ENCODE assay signal across 1 cellular context in the genomic region with DNA sequence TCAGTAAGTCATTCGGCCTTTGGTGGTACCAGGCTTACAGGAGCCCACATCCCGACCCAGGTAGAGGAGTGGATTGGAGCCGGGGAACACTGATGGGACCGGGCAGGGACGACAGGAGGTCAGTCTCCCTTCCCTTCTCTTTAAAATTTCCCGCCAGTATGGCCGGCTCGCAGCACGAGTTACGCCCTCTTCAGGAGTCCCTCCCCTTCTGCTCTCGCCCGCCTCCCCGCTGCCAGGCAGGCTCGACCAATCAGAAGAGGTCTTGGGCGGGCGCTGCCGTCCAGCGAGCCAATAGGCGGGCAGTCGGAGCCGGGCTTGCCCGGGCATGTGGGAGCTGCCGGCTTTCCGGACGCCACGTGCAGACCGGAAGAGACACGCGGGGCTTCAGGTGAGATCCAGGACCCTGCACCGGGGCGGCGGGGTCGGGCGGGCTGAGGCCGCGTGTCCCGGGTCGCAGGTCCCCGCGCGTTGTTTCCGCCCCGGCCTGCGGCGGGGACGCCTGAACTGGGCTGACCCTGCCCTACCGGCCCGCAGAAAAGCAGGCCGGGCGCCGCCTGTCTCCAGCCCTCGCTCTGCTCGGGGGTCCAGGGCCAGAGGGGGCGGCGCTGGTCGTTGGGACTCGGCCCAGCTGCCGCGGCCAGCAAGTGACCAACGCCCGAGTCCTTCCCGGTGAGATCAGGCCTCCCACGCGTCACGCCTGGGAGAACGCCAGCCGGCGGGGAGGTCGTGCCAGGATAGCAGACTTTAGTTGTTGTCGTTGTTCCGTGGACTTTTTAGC.
TF ChIP-seq lines count a peak whose summit lies in the region.

A gene with protein sequence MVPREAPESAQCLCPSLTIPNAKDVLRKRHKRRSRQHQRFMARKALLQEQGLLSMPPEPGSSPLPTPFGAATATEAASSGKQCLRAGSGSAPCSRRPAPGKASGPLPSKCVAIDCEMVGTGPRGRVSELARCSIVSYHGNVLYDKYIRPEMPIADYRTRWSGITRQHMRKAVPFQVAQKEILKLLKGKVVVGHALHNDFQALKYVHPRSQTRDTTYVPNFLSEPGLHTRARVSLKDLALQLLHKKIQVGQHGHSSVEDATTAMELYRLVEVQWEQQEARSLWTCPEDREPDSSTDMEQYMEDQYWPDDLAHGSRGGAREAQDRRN (plus strand): TSS at position 346 of the 778 bp plus-strand sequence. CDS start 4,870 bp downstream, outside the sequence.

TF ChIP-seq in K562, 482 proteins besides CTCF, POLR2A, EP300 and RAD21 (continued from another document and continues in another):
- TF ChIP-seq, protein P1, sequence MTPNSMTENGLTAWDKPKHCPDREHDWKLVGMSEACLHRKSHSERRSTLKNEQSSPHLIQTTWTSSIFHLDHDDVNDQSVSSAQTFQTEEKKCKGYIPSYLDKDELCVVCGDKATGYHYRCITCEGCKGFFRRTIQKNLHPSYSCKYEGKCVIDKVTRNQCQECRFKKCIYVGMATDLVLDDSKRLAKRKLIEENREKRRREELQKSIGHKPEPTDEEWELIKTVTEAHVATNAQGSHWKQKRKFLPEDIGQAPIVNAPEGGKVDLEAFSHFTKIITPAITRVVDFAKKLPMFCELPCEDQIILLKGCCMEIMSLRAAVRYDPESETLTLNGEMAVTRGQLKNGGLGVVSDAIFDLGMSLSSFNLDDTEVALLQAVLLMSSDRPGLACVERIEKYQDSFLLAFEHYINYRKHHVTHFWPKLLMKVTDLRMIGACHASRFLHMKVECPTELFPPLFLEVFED (CRISPR knock-in tag; conservative IDR thresholded peaks at IDR 0.05), result no peak
- no peak for TF ChIP-seq YBX1 (IDR thresholded peaks at IDR 0.05)
- no peak for TF ChIP-seq ZNF217 (CRISPR knock-in tag; IDR thresholded peaks at IDR 0.05)
- TF ChIP-seq, protein P2, sequence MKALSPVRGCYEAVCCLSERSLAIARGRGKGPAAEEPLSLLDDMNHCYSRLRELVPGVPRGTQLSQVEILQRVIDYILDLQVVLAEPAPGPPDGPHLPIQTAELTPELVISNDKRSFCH (CRISPR knock-in tag; IDR thresholded peaks at IDR 0.05), result no peak
- TF ChIP-seq, protein P2 (tag; IDR thresholded peaks at IDR 0.05), result peak; percentile 55; the same call in 1 of the 2 replicates
- TF ChIP-seq, protein P3, sequence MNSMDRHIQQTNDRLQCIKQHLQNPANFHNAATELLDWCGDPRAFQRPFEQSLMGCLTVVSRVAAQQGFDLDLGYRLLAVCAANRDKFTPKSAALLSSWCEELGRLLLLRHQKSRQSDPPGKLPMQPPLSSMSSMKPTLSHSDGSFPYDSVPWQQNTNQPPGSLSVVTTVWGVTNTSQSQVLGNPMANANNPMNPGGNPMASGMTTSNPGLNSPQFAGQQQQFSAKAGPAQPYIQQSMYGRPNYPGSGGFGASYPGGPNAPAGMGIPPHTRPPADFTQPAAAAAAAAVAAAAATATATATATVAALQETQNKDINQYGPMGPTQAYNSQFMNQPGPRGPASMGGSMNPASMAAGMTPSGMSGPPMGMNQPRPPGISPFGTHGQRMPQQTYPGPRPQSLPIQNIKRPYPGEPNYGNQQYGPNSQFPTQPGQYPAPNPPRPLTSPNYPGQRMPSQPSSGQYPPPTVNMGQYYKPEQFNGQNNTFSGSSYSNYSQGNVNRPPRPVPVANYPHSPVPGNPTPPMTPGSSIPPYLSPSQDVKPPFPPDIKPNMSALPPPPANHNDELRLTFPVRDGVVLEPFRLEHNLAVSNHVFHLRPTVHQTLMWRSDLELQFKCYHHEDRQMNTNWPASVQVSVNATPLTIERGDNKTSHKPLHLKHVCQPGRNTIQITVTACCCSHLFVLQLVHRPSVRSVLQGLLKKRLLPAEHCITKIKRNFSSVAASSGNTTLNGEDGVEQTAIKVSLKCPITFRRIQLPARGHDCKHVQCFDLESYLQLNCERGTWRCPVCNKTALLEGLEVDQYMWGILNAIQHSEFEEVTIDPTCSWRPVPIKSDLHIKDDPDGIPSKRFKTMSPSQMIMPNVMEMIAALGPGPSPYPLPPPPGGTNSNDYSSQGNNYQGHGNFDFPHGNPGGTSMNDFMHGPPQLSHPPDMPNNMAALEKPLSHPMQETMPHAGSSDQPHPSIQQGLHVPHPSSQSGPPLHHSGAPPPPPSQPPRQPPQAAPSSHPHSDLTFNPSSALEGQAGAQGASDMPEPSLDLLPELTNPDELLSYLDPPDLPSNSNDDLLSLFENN (IDR thresholded peaks at IDR 0.05; ENCODE audit: low read depth in 2 of 2, low read length in 2 of 2), result 0 out of 4 replicates have a peak, but pooled peaks of 1 of the 2 experiments have one; percentile 63
- TF ChIP-seq BACH1 (tag; IDR thresholded peaks at IDR 0.05), result no peak
- no peak for TF ChIP-seq TRIM28 (IDR thresholded peaks at IDR 0.05)
- no peak for TF ChIP-seq ZNF696 (CRISPR knock-in tag; conservative IDR thresholded peaks at IDR 0.05)
- TF ChIP-seq FIP1L1 (IDR thresholded peaks at IDR 0.05; ENCODE audit: low read depth, low read length, poor library complexity, severe bottlenecking), result peak; percentile 80
- TF ChIP-seq DNMT1 (IDR thresholded peaks at IDR 0.05), result no peak
- no peak for TF ChIP-seq ZNF146 (CRISPR knock-in tag; IDR thresholded peaks at IDR 0.05; ENCODE audit: unreplicated experiment)
- 0 out of 2 replicates have a peak, but pooled peaks have one; percentile 45 for TF ChIP-seq ZNF445 (CRISPR knock-in tag; IDR thresholded peaks at IDR 0.05; ENCODE audit: low read depth)
- TF ChIP-seq ZNF121 (CRISPR knock-in tag; conservative IDR thresholded peaks at IDR 0.05), result no peak
- TF ChIP-seq RFX1 (IDR thresholded peaks at IDR 0.05), result no peak
- no peak for TF ChIP-seq ZC3H4 (CRISPR knock-in tag; IDR thresholded peaks at IDR 0.05; ENCODE audit: borderline replicate concordance)
- TF ChIP-seq ZBTB1 (CRISPR knock-in tag; IDR thresholded peaks at IDR 0.05; ENCODE audit: borderline replicate concordance, low read depth), result no peak
- no peak for TF ChIP-seq GTF2A2 (tag; IDR thresholded peaks at IDR 0.05)
- TF ChIP-seq, protein P4, sequence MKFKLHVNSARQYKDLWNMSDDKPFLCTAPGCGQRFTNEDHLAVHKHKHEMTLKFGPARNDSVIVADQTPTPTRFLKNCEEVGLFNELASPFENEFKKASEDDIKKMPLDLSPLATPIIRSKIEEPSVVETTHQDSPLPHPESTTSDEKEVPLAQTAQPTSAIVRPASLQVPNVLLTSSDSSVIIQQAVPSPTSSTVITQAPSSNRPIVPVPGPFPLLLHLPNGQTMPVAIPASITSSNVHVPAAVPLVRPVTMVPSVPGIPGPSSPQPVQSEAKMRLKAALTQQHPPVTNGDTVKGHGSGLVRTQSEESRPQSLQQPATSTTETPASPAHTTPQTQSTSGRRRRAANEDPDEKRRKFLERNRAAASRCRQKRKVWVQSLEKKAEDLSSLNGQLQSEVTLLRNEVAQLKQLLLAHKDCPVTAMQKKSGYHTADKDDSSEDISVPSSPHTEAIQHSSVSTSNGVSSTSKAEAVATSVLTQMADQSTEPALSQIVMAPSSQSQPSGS (CRISPR knock-in tag; IDR thresholded peaks at IDR 0.05), result no peak
- no peak for TF ChIP-seq XRCC5 (IDR thresholded peaks at IDR 0.05; ENCODE audit: low read depth, low read length)
- no peak for TF ChIP-seq CAMTA2 (CRISPR knock-in tag; conservative IDR thresholded peaks at IDR 0.05)
- no peak; the same call in 1 of the 2 replicates for TF ChIP-seq PTBP1 (IDR thresholded peaks at IDR 0.05; ENCODE audit: low read depth, low read length)
- no peak for TF ChIP-seq HIVEP1 (CRISPR knock-in tag; IDR thresholded peaks at IDR 0.05)
- no peak for TF ChIP-seq POU5F1 (IDR thresholded peaks at IDR 0.05; ENCODE audit: borderline replicate concordance, low read depth, low read length, partially characterized antibody)
- TF ChIP-seq KDM2B (CRISPR knock-in tag; IDR thresholded peaks at IDR 0.05), result no peak
- TF ChIP-seq, protein P5, sequence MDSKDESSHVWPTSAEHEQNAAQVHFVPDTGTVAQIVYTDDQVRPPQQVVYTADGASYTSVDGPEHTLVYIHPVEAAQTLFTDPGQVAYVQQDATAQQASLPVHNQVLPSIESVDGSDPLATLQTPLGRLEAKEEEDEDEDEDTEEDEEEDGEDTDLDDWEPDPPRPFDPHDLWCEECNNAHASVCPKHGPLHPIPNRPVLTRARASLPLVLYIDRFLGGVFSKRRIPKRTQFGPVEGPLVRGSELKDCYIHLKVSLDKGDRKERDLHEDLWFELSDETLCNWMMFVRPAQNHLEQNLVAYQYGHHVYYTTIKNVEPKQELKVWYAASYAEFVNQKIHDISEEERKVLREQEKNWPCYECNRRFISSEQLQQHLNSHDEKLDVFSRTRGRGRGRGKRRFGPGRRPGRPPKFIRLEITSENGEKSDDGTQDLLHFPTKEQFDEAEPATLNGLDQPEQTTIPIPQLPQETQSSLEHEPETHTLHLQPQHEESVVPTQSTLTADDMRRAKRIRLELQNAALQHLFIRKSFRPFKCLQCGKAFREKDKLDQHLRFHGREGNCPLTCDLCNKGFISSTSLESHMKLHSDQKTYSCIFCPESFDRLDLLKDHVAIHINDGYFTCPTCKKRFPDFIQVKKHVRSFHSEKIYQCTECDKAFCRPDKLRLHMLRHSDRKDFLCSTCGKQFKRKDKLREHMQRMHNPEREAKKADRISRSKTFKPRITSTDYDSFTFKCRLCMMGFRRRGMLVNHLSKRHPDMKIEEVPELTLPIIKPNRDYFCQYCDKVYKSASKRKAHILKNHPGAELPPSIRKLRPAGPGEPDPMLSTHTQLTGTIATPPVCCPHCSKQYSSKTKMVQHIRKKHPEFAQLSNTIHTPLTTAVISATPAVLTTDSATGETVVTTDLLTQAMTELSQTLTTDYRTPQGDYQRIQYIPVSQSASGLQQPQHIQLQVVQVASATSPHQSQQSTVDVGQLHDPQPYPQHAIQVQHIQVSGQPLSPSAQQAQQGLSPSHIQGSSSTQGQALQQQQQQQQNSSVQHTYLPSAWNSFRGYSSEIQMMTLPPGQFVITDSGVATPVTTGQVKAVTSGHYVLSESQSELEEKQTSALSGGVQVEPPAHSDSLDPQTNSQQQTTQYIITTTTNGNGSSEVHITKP (IDR thresholded peaks at IDR 0.05; ENCODE audit: partially characterized antibody), result no peak
- TF ChIP-seq, protein P6, sequence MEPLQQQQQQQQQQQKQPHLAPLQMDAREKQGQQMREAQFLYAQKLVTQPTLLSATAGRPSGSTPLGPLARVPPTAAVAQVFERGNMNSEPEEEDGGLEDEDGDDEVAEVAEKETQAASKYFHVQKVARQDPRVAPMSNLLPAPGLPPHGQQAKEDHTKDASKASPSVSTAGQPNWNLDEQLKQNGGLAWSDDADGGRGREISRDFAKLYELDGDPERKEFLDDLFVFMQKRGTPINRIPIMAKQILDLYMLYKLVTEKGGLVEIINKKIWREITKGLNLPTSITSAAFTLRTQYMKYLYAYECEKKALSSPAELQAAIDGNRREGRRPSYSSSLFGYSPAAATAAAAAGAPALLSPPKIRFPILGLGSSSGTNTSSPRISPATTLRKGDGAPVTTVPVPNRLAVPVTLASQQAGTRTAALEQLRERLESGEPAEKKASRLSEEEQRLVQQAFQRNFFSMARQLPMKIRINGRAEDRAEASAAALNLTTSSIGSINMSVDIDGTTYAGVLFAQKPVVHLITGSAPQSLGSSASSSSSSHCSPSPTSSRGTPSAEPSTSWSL (CRISPR knock-in tag; IDR thresholded peaks at IDR 0.05; ENCODE audit: borderline replicate concordance), result no peak
- TF ChIP-seq ZNF778 (CRISPR knock-in tag; IDR thresholded peaks at IDR 0.05), result no peak
- TF ChIP-seq, protein P7, sequence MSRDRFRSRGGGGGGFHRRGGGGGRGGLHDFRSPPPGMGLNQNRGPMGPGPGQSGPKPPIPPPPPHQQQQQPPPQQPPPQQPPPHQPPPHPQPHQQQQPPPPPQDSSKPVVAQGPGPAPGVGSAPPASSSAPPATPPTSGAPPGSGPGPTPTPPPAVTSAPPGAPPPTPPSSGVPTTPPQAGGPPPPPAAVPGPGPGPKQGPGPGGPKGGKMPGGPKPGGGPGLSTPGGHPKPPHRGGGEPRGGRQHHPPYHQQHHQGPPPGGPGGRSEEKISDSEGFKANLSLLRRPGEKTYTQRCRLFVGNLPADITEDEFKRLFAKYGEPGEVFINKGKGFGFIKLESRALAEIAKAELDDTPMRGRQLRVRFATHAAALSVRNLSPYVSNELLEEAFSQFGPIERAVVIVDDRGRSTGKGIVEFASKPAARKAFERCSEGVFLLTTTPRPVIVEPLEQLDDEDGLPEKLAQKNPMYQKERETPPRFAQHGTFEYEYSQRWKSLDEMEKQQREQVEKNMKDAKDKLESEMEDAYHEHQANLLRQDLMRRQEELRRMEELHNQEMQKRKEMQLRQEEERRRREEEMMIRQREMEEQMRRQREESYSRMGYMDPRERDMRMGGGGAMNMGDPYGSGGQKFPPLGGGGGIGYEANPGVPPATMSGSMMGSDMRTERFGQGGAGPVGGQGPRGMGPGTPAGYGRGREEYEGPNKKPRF (IDR thresholded peaks at IDR 0.05; ENCODE audit: low read depth, low read length), result no peak
- no peak for TF ChIP-seq BDP1 (IDR thresholded peaks at IDR 0.05; ENCODE audit: insufficient read depth, insufficient read length)
- no peak for TF ChIP-seq ZNF436 (CRISPR knock-in tag; IDR thresholded peaks at IDR 0.05)
- TF ChIP-seq POLR2H (tag; IDR thresholded peaks at IDR 0.05; ENCODE audit: low read depth), result no peak
- TF ChIP-seq, protein P8, sequence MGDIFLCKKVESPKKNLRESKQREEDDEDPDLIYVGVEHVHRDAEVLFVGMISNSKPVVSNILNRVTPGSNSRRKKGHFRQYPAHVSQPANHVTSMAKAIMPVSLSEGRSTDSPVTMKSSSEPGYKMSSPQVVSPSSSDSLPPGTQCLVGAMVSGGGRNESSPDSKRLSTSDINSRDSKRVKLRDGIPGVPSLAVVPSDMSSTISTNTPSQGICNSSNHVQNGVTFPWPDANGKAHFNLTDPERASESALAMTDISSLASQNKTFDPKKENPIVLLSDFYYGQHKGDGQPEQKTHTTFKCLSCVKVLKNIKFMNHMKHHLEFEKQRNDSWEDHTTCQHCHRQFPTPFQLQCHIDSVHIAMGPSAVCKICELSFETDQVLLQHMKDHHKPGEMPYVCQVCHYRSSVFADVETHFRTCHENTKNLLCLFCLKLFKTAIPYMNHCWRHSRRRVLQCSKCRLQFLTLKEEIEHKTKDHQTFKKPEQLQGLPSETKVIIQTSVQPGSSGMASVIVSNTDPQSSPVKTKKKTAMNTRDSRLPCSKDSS (IDR thresholded peaks at IDR 0.05; ENCODE audit: low read depth, partially characterized antibody), result no peak
- TF ChIP-seq MIER1 (IDR thresholded peaks at IDR 0.05; ENCODE audit: low read depth), result no peak
- peak; percentile 97 for TF ChIP-seq RBM25 (IDR thresholded peaks at IDR 0.05; ENCODE audit: low read depth, low read length, severe bottlenecking)
- peak; percentile 63 for TF ChIP-seq RBM22 (IDR thresholded peaks at IDR 0.05; ENCODE audit: low read depth, low read length, poor library complexity, severe bottlenecking)
- TF ChIP-seq RUNX1 (IDR thresholded peaks at IDR 0.05; ENCODE audit: low read depth), result no peak
- no peak for TF ChIP-seq PTRF (tag; IDR thresholded peaks at IDR 0.05)
- TF ChIP-seq WHSC1 (IDR thresholded peaks at IDR 0.05; ENCODE audit: low read length), result no peak
- TF ChIP-seq, protein P9, sequence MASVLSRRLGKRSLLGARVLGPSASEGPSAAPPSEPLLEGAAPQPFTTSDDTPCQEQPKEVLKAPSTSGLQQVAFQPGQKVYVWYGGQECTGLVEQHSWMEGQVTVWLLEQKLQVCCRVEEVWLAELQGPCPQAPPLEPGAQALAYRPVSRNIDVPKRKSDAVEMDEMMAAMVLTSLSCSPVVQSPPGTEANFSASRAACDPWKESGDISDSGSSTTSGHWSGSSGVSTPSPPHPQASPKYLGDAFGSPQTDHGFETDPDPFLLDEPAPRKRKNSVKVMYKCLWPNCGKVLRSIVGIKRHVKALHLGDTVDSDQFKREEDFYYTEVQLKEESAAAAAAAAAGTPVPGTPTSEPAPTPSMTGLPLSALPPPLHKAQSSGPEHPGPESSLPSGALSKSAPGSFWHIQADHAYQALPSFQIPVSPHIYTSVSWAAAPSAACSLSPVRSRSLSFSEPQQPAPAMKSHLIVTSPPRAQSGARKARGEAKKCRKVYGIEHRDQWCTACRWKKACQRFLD (CRISPR knock-in tag; IDR thresholded peaks at IDR 0.05), result peak; percentile 99
- no peak for TF ChIP-seq MEF2A (IDR thresholded peaks at IDR 0.05; ENCODE audit: control insufficient read depth, low read depth, low read length)
- no peak for TF ChIP-seq NFE2L1 (tag; IDR thresholded peaks at IDR 0.05; ENCODE audit: borderline replicate concordance, low read depth)
